In the genomic region with DNA sequence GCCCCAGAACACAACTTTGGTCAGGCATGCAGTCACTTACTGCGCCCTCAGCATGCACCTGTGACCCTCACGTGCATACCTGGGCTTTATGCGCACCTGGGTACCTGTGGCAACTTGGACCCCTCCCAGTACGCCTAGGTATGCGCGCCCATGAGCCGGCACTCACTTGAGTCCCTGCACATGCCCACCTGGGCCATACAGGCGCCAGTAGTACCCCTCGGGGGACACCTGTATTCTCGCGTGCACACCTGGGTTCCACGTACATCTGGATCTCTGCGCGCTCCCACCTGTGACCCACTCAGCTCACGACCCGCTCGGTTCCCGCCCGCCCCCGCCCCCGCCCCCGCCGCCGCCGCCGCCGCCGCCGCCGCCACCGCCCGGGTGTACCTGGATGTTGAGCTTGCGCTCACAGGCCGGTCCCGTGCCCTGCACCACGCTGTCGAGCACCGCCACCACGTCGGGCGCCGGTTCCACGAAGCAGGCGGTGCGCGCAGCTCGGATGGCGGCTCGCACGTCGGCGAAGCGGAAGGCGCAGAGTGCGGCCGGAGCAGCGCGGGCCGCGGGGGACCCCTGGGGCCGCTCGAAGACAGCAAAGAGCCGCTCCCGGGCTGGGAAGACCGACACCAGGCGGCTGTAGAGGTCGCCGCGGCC, we compare ENCODE assay signal across 1 cellular context.
TF ChIP-seq lines count a peak whose summit lies in the region.

No MANE protein-coding gene starts in this region.

TF ChIP-seq in HepG2, 621 proteins besides CTCF, POLR2A, EP300 and RAD21 (continued from another document):
- TF ChIP-seq, protein P1, sequence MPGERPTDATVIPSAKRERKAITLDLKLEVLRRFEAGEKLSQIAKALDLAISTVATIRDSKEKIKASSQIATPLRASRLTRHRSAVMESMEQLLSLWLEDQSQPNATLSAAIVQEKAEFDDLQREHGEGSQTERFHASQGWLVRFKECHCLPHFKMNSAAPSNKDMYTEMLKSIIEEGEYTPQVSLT (CRISPR knock-in tag; IDR thresholded peaks at IDR 0.05; ENCODE audit: borderline replicate concordance, low read depth) = no peak
- TF ChIP-seq ZNF616 (CRISPR knock-in tag; IDR thresholded peaks at IDR 0.05; ENCODE audit: low read depth) (0 out of 2 replicates have a peak, but pooled peaks have one; percentile 46), MED13 (CRISPR knock-in tag; IDR thresholded peaks at IDR 0.05) (no peak), ZNF761 (CRISPR knock-in tag; conservative IDR thresholded peaks at IDR 0.05) (0 out of 2 replicates have a peak, but pooled peaks have one; percentile 43), STAT5B (CRISPR knock-in tag; IDR thresholded peaks at IDR 0.05) (no peak), BRCA1 (CRISPR knock-in tag; IDR thresholded peaks at IDR 0.05) (no peak), ZIK1 (CRISPR knock-in tag; IDR thresholded peaks at IDR 0.05; ENCODE audit: borderline replicate concordance, low read depth) (peak; percentile 74; the same call in 1 of the 2 replicates), TOPORS (CRISPR knock-in tag; IDR thresholded peaks at IDR 0.05) (no peak), ZNF768 (CRISPR knock-in tag; IDR thresholded peaks at IDR 0.05) (no peak), NR2C2 (CRISPR knock-in tag; IDR thresholded peaks at IDR 0.05; ENCODE audit: borderline replicate concordance) (0 out of 2 replicates have a peak, but pooled peaks have one; percentile 13), ASH2L (IDR thresholded peaks at IDR 0.05; ENCODE audit: insufficient read length, low read depth, low read length) (no peak), HNF4G (IDR thresholded peaks at IDR 0.05; ENCODE audit: borderline replicate concordance, low read depth, low read length) (no peak), HNF4G (CRISPR knock-in tag; IDR thresholded peaks at IDR 0.05; ENCODE audit: borderline replicate concordance, low read depth) (no peak), ZBTB8A (CRISPR knock-in tag; IDR thresholded peaks at IDR 0.05; ENCODE audit: borderline replicate concordance, low read depth) (no peak), ZNF33B (CRISPR knock-in tag; IDR thresholded peaks at IDR 0.05) (no peak), RFX1 (IDR thresholded peaks at IDR 0.05) (no peak), HOXD1 (CRISPR knock-in tag; IDR thresholded peaks at IDR 0.05) (no peak), PHF21A (CRISPR knock-in tag; IDR thresholded peaks at IDR 0.05) (no peak), ZNF670 (CRISPR knock-in tag; IDR thresholded peaks at IDR 0.05; ENCODE audit: borderline replicate concordance) (no peak), RARG (CRISPR knock-in tag; IDR thresholded peaks at IDR 0.05; ENCODE audit: low read depth) (no peak), ZNF652 (CRISPR knock-in tag; IDR thresholded peaks at IDR 0.05; ENCODE audit: borderline replicate concordance, low read depth) (no peak), JDP2 (CRISPR knock-in tag; IDR thresholded peaks at IDR 0.05; ENCODE audit: borderline replicate concordance) (no peak), ZNF547 (CRISPR knock-in tag; IDR thresholded peaks at IDR 0.05) (no peak), U2AF2 (IDR thresholded peaks at IDR 0.05; ENCODE audit: low read depth, low read length) (no peak), POGZ (CRISPR knock-in tag; IDR thresholded peaks at IDR 0.05) (no peak), ZFP1 (CRISPR knock-in tag; IDR thresholded peaks at IDR 0.05) (no peak), ZNF263 (CRISPR knock-in tag; IDR thresholded peaks at IDR 0.05) (no peak), ZNF556 (CRISPR knock-in tag; IDR thresholded peaks at IDR 0.05; ENCODE audit: borderline replicate concordance) (0 out of 2 replicates have a peak, but pooled peaks have one; percentile 19), BCL6 (CRISPR knock-in tag; IDR thresholded peaks at IDR 0.05) (no peak), IKZF1 (IDR thresholded peaks at IDR 0.05) (no peak), ELF1 (CRISPR knock-in tag; IDR thresholded peaks at IDR 0.05) (no peak), ZSCAN12 (CRISPR knock-in tag; IDR thresholded peaks at IDR 0.05) (no peak), ATAD3A (CRISPR knock-in tag; IDR thresholded peaks at IDR 0.05) (no peak), HOXA3 (CRISPR knock-in tag; IDR thresholded peaks at IDR 0.05) (no peak), YY1 (IDR thresholded peaks at IDR 0.05; ENCODE audit: insufficient read depth, insufficient replicate concordance, low read depth, low read length) (peak; percentile 22), NCOA1 (CRISPR knock-in tag; IDR thresholded peaks at IDR 0.05) (no peak), REXO4 (CRISPR knock-in tag; IDR thresholded peaks at IDR 0.05; ENCODE audit: borderline replicate concordance) (no peak), ZNF619 (CRISPR knock-in tag; IDR thresholded peaks at IDR 0.05) (no peak), ZNF230 (CRISPR knock-in tag; IDR thresholded peaks at IDR 0.05) (no peak), NONO (IDR thresholded peaks at IDR 0.05) (no peak), NONO (CRISPR knock-in tag; conservative IDR thresholded peaks at IDR 0.05) (0 out of 2 replicates have a peak, but pooled peaks have one; percentile 39)
- TF ChIP-seq, protein P2, sequence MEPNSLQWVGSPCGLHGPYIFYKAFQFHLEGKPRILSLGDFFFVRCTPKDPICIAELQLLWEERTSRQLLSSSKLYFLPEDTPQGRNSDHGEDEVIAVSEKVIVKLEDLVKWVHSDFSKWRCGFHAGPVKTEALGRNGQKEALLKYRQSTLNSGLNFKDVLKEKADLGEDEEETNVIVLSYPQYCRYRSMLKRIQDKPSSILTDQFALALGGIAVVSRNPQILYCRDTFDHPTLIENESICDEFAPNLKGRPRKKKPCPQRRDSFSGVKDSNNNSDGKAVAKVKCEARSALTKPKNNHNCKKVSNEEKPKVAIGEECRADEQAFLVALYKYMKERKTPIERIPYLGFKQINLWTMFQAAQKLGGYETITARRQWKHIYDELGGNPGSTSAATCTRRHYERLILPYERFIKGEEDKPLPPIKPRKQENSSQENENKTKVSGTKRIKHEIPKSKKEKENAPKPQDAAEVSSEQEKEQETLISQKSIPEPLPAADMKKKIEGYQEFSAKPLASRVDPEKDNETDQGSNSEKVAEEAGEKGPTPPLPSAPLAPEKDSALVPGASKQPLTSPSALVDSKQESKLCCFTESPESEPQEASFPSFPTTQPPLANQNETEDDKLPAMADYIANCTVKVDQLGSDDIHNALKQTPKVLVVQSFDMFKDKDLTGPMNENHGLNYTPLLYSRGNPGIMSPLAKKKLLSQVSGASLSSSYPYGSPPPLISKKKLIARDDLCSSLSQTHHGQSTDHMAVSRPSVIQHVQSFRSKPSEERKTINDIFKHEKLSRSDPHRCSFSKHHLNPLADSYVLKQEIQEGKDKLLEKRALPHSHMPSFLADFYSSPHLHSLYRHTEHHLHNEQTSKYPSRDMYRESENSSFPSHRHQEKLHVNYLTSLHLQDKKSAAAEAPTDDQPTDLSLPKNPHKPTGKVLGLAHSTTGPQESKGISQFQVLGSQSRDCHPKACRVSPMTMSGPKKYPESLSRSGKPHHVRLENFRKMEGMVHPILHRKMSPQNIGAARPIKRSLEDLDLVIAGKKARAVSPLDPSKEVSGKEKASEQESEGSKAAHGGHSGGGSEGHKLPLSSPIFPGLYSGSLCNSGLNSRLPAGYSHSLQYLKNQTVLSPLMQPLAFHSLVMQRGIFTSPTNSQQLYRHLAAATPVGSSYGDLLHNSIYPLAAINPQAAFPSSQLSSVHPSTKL (CRISPR knock-in tag; IDR thresholded peaks at IDR 0.05) = no peak
- TF ChIP-seq, protein P3, sequence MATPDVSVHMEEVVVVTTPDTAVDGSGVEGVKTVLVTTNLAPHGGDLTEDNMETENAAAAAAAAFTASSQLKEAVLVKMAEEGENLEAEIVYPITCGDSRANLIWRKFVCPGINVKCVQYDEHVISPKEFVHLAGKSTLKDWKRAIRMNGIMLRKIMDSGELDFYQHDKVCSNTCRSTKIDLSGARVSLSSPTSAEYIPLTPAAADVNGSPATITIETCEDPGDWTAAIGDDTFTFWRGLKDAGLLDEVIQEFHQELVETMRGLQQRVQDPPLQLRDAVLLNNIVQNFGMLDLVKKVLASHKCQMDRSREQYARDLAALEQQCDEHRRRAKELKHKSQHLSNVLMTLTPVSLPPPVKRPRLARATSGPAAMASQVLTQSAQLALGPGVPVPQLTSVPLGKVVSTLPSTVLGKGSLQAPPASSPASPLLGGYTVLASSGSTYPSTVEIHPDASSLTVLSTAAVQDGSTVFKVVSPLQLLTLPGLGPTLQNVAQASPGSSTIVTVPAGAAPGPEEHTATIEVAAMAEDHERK (CRISPR knock-in tag; IDR thresholded peaks at IDR 0.05; ENCODE audit: low read depth) = no peak
- TF ChIP-seq, protein P4, sequence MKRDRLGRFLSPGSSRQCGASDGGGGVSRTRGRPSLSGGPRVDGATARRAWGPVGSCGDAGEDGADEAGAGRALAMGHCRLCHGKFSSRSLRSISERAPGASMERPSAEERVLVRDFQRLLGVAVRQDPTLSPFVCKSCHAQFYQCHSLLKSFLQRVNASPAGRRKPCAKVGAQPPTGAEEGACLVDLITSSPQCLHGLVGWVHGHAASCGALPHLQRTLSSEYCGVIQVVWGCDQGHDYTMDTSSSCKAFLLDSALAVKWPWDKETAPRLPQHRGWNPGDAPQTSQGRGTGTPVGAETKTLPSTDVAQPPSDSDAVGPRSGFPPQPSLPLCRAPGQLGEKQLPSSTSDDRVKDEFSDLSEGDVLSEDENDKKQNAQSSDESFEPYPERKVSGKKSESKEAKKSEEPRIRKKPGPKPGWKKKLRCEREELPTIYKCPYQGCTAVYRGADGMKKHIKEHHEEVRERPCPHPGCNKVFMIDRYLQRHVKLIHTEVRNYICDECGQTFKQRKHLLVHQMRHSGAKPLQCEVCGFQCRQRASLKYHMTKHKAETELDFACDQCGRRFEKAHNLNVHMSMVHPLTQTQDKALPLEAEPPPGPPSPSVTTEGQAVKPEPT (CRISPR knock-in tag; IDR thresholded peaks at IDR 0.05; ENCODE audit: low read depth) = 0 out of 2 replicates have a peak, but pooled peaks have one; percentile 27
- TF ChIP-seq, protein P5, sequence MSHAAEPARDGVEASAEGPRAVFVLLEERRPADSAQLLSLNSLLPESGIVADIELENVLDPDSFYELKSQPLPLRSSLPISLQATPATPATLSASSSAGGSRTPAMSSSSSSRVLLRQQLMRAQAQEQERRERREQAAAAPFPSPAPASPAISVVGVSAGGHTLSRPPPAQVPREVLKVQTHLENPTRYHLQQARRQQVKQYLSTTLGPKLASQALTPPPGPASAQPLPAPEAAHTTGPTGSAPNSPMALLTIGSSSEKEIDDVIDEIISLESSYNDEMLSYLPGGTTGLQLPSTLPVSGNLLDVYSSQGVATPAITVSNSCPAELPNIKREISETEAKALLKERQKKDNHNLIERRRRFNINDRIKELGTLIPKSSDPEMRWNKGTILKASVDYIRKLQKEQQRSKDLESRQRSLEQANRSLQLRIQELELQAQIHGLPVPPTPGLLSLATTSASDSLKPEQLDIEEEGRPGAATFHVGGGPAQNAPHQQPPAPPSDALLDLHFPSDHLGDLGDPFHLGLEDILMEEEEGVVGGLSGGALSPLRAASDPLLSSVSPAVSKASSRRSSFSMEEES (CRISPR knock-in tag; IDR thresholded peaks at IDR 0.05) = no peak
- TF ChIP-seq, protein P6, sequence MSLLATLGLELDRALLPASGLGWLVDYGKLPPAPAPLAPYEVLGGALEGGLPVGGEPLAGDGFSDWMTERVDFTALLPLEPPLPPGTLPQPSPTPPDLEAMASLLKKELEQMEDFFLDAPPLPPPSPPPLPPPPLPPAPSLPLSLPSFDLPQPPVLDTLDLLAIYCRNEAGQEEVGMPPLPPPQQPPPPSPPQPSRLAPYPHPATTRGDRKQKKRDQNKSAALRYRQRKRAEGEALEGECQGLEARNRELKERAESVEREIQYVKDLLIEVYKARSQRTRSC (CRISPR knock-in tag; IDR thresholded peaks at IDR 0.05; ENCODE audit: low read depth) = no peak
